In genomic region chr3:191985691-191986090, GRCh38 we compare ENCODE assay signal across 1 cellular context.
TF ChIP-seq lines count a peak whose summit lies in the region.

No MANE protein-coding gene starts in this region.

TF ChIP-seq in SK-N-SH treated with all-trans-retinoic acid at 6 μM for 48 hours, 23 proteins besides CTCF, POLR2A, EP300 and RAD21 (continued from another document):
- TF ChIP-seq, protein P1, sequence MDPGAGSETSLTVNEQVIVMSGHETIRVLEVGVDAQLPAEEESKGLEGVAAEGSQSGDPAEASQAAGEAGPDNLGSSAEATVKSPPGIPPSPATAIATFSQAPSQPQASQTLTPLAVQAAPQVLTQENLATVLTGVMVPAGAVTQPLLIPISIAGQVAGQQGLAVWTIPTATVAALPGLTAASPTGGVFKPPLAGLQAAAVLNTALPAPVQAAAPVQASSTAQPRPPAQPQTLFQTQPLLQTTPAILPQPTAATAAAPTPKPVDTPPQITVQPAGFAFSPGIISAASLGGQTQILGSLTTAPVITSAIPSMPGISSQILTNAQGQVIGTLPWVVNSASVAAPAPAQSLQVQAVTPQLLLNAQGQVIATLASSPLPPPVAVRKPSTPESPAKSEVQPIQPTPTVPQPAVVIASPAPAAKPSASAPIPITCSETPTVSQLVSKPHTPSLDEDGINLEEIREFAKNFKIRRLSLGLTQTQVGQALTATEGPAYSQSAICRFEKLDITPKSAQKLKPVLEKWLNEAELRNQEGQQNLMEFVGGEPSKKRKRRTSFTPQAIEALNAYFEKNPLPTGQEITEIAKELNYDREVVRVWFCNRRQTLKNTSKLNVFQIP (CRISPR knock-in tag; IDR thresholded peaks at IDR 0.05; ENCODE audit: borderline replicate concordance, low read depth), result no peak
- TF ChIP-seq ARNTL (CRISPR knock-in tag; IDR thresholded peaks at IDR 0.05; ENCODE audit: borderline replicate concordance, low read depth) (no peak), SNAI2 (CRISPR knock-in tag; IDR thresholded peaks at IDR 0.05) (no peak), CREB5 (CRISPR knock-in tag; IDR thresholded peaks at IDR 0.05; ENCODE audit: low read depth) (no peak), RARB (CRISPR knock-in tag; IDR thresholded peaks at IDR 0.05) (no peak), TSHZ2 (CRISPR knock-in tag; IDR thresholded peaks at IDR 0.05) (no peak), BACH2 (CRISPR knock-in tag; IDR thresholded peaks at IDR 0.05; ENCODE audit: borderline replicate concordance) (no peak), TCF4 (CRISPR knock-in tag; IDR thresholded peaks at IDR 0.05; ENCODE audit: borderline replicate concordance) (no peak), ZNF8 (CRISPR knock-in tag; IDR thresholded peaks at IDR 0.05) (no peak), ZFP3 (CRISPR knock-in tag; IDR thresholded peaks at IDR 0.05) (no peak), ESRRG (CRISPR knock-in tag; IDR thresholded peaks at IDR 0.05) (no peak)
